Comparison of ENCODE assay signal across 1 cellular context in the genomic region with DNA sequence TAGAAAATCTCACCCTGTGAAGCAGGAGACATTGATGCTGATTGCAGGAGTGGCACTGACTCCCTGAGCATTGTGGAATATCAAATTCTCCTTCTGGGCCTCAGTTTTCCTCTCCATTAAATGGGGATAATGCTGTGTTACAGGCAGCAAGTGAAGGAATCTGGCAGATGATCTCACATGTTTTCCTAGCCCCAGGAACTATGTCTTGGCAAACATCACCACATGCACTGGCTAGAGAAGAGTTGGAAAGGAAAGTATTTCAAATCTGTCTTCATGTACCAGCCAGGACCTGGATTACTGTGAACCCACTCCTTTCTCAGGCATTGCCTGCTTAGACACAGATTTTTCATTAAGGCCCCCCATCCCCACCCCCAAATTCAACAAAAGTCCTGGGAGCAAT.
TF ChIP-seq lines count a peak whose summit lies in the region.

No MANE protein-coding gene starts in this region.

TF ChIP-seq in IMR-90, 13 proteins besides CTCF, POLR2A, EP300 and RAD21:
- no peak for TF ChIP-seq RCOR1 (IDR thresholded peaks at IDR 0.05; ENCODE audit: insufficient replicate concordance, low read length)
- TF ChIP-seq MAZ (IDR thresholded peaks at IDR 0.05; ENCODE audit: borderline replicate concordance, low read depth, low read length): no peak
- no peak for TF ChIP-seq RFX5 (IDR thresholded peaks at IDR 0.05; ENCODE audit: low read depth, low read length)
- no peak for TF ChIP-seq SMC3 (IDR thresholded peaks at IDR 0.05; ENCODE audit: low read depth, low read length)
- no peak for TF ChIP-seq CEBPB (IDR thresholded peaks at IDR 0.05; ENCODE audit: low read depth, low read length)
- TF ChIP-seq, protein P1, sequence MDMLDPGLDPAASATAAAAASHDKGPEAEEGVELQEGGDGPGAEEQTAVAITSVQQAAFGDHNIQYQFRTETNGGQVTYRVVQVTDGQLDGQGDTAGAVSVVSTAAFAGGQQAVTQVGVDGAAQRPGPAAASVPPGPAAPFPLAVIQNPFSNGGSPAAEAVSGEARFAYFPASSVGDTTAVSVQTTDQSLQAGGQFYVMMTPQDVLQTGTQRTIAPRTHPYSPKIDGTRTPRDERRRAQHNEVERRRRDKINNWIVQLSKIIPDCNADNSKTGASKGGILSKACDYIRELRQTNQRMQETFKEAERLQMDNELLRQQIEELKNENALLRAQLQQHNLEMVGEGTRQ (IDR thresholded peaks at IDR 0.05; ENCODE audit: low read depth, low read length): no peak
- no peak for TF ChIP-seq MXI1 (IDR thresholded peaks at IDR 0.05; ENCODE audit: borderline replicate concordance, low read depth, low read length)
- no peak for TF ChIP-seq CHD1 (IDR thresholded peaks at IDR 0.05; ENCODE audit: low read depth, low read length)
- no peak for TF ChIP-seq NFE2L2 (IDR thresholded peaks at IDR 0.05; ENCODE audit: low read depth, low read length)
- no peak for TF ChIP-seq BHLHE40 (IDR thresholded peaks at IDR 0.05; ENCODE audit: low read depth, low read length)
- TF ChIP-seq, protein P2, sequence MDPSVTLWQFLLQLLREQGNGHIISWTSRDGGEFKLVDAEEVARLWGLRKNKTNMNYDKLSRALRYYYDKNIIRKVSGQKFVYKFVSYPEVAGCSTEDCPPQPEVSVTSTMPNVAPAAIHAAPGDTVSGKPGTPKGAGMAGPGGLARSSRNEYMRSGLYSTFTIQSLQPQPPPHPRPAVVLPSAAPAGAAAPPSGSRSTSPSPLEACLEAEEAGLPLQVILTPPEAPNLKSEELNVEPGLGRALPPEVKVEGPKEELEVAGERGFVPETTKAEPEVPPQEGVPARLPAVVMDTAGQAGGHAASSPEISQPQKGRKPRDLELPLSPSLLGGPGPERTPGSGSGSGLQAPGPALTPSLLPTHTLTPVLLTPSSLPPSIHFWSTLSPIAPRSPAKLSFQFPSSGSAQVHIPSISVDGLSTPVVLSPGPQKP (IDR thresholded peaks at IDR 0.05; ENCODE audit: borderline replicate concordance, low read depth, low read length): no peak
- TF ChIP-seq FOS (IDR thresholded peaks at IDR 0.05; ENCODE audit: low read depth, low read length): no peak
- TF ChIP-seq MAFK (IDR thresholded peaks at IDR 0.05; ENCODE audit: low read depth, low read length): no peak
